Comparison of ENCODE assay signal across 12 cellular contexts in genomic region chr1:152745289-152745704, GRCh38. TPM values are rescaled to one million over a fixed set of nuclear protein-coding genes. Genes with fewer than 3 reads are reported as not detected.
DNase-seq lines count a peak whose midpoint lies in the region; ATAC-seq, FAIRE-seq and TF ChIP-seq lines count a peak whose summit lies in the region.
"Had no signal": no experiment of that assay in that cellular context is flagged by ENCODE, and none has a peak within 500 bp of the region (broad histone marks: within the 10 kb centered on the region; RNA-seq: fewer than 3 reads in every experiment).

No MANE protein-coding gene starts in this region.

- H3K9me3 ChIP-seq in keratinocyte (ENCODE audit: control insufficient read depth, low read depth, low read length) = no peaks in the 10 kb centered on the region
- H3K9me3 ChIP-seq in right atrium auricular region = no peaks in the 10 kb centered on the region

- peaks cover 35% of the 10 kb centered on the region for H3K4me1 ChIP-seq in keratinocyte (ENCODE audit: control insufficient read depth, extremely low read depth, insufficient read depth, low read length)
- no peaks in the 10 kb centered on the region for H3K4me1 ChIP-seq in right atrium auricular region

- no peak overlapping the region for H3K4me2 ChIP-seq in keratinocyte (ENCODE audit: control insufficient read depth, extremely low read depth, insufficient read depth, low read depth, low read length)

- FAIRE-seq in keratinocyte (lab: Jason Lieb, UNC) = peak; percentile 90

- H2AFZ ChIP-seq in keratinocyte (ENCODE audit: control insufficient read depth, low read length) = no peak overlapping the region

- dilution Hi-C loops in keratinocyte (cut with MboI; ENCODE audit: extremely low pct_ligation_motif_present, low sequenced_read_pairs) = no loop called here

- no peaks in the 10 kb centered on the region for H3K79me2 ChIP-seq in keratinocyte (ENCODE audit: control insufficient read depth, insufficient read depth, low read length)

- H3K27ac ChIP-seq in keratinocyte (ENCODE audit: control insufficient read depth, insufficient read depth, low read length) = peak overlapping the region; percentile 54
- no peak overlapping the region for H3K27ac ChIP-seq in right atrium auricular region

- no peak overlapping the region for H3K9ac ChIP-seq in keratinocyte (ENCODE audit: control insufficient read depth, extremely low read depth, insufficient read depth, low read length)

- no peaks in the 10 kb centered on the region for H3K36me3 ChIP-seq in keratinocyte (ENCODE audit: control insufficient read depth in 2 of 2, extremely low read depth in 1 of 2, insufficient read depth in 2 of 2, low read length in 2 of 2)
- no peaks in the 10 kb centered on the region for H3K36me3 ChIP-seq in right atrium auricular region

- no peaks in the 10 kb centered on the region for H4K20me1 ChIP-seq in keratinocyte (ENCODE audit: control insufficient read depth, extremely low read depth, insufficient read depth, low read length)

- H3K27me3 ChIP-seq in keratinocyte (ENCODE audit: control insufficient read depth, extremely low read depth, insufficient read depth, low read length) (no peaks in the 10 kb centered on the region), right atrium auricular region (no peaks in the 10 kb centered on the region)

- peak; percentile 33 for DNase-seq in NCI-H146 (lab: John Stamatoyannopoulos, UW)
- DNase-seq in NCI-H146 treated with DMSO at 0.1 percent for 48 hours (lab: John Stamatoyannopoulos, UW; ENCODE audit: unreplicated experiment) = no peak
- DNase-seq in SHP77 treated with DMSO at 0.1 percent for 48 hours (lab: John Stamatoyannopoulos, UW) = peak; percentile 9
- no peak for DNase-seq in keratinocyte (ENCODE audit: low read depth, low spot score)
- no peak for DNase-seq in NCI-H2029 treated with DMSO at 0.1 percent for 48 hours (lab: John Stamatoyannopoulos, UW)
- DNase-seq in right atrium auricular region (ENCODE audit: low spot score) = no peak
- DNase-seq: NCI-H1092 treated with DMSO at 0.1 percent for 48 hours, substantia nigra had no signal

- H3K9me1 ChIP-seq in keratinocyte (ENCODE audit: control insufficient read depth, extremely low read depth, insufficient read depth, low read length) = no peaks in the 10 kb centered on the region

- no peak for ATAC-seq in HG03280 (IDR thresholded peaks at IDR 0.05; ENCODE audit: unreplicated experiment)

- H3K4me3 ChIP-seq in keratinocyte (ENCODE audit: control insufficient read depth in 2 of 3, extremely low read depth in 1 of 3, insufficient read depth in 2 of 3, low read depth in 1 of 3, low read length in 3 of 3) = no peak overlapping the region
- no peak overlapping the region for H3K4me3 ChIP-seq in right atrium auricular region

- TF ChIP-seq CTCF in LNCAP (IDR thresholded peaks at IDR 0.05) (peak; percentile 54; the same call in 1 of the 2 replicates), keratinocyte (optimal IDR thresholded peaks at IDR 0.05 in 1 of 3, IDR thresholded peaks at IDR 0.05 in 1 of 3, conservative IDR thresholded peaks at IDR 0.05 in 1 of 3; ENCODE audit: extremely low read depth in 1 of 3, insufficient read depth in 2 of 3, low read length in 3 of 3) (peak in 2 of 3 experiments; percentile 0 to 26), right atrium auricular region (IDR thresholded peaks at IDR 0.05) (no peak)

RNA-seq across cellular contexts. Expression of gene KPRP, which starts 12.5 kb away (rescaled TPM):
- polyA plus RNA-seq in keratinocyte = 0.82 to 2.0 TPM (median 0.90 TPM) in 3 replicates
- 49.8 TPM for polyA plus RNA-seq in keratinocyte (2011; ENCODE audit: low read depth)
- 1.5 and 1.9 TPM in 2 replicates for polyA plus RNA-seq in keratinocyte (2011; cell fraction: cytosol; rRNA removed)
- 6.0 and 6.3 TPM in 2 replicates for polyA plus RNA-seq in keratinocyte (2011; cell fraction: nucleus; rRNA removed)
- polyA plus RNA-seq in keratinocyte (2012; ENCODE audit: low replicate concordance) = 1.8 and 238 TPM in 2 replicates
- 1.5 to 7.9 TPM (median 1.6 TPM) in 3 replicates for polyA minus RNA-seq in keratinocyte
- polyA minus RNA-seq in keratinocyte (2011; cell fraction: cytosol; rRNA and poly(A)+ RNA removed) = not detected
- polyA minus RNA-seq in keratinocyte (2011; cell fraction: nucleus; rRNA and poly(A)+ RNA removed) = 1.9 and 2.0 TPM in 2 replicates
- total RNA-seq in right atrium auricular region = not detected
- total RNA-seq: mesenteric fat pad, progenitor cell of endocrine pancreas had no signal

RNA-seq across cellular contexts. Expression of gene LCE1F, which starts 29.6 kb away (rescaled TPM):
- not detected in 3 replicates for polyA plus RNA-seq in keratinocyte
- polyA plus RNA-seq in keratinocyte (2011; ENCODE audit: low read depth) = 111 TPM
- not detected in 2 replicates for polyA plus RNA-seq in keratinocyte (2011; cell fraction: cytosol; rRNA removed)
- not detected in 2 replicates for polyA plus RNA-seq in keratinocyte (2011; cell fraction: nucleus; rRNA removed)
- polyA plus RNA-seq in keratinocyte (2012; ENCODE audit: low replicate concordance) = 1.0 and 40.6 TPM in 2 replicates
- polyA minus RNA-seq in keratinocyte = not detected in 3 replicates
- not detected for polyA minus RNA-seq in keratinocyte (2011; cell fraction: cytosol; rRNA and poly(A)+ RNA removed)
- not detected in 2 replicates for polyA minus RNA-seq in keratinocyte (2011; cell fraction: nucleus; rRNA and poly(A)+ RNA removed)
- not detected for total RNA-seq in right atrium auricular region
- total RNA-seq: mesenteric fat pad, progenitor cell of endocrine pancreas had no signal

RNA-seq across cellular contexts. Expression of gene LCE4A, which starts 37.3 kb away (rescaled TPM):
- not detected in 3 replicates for polyA plus RNA-seq in keratinocyte
- not detected for polyA plus RNA-seq in keratinocyte (2011; ENCODE audit: low read depth)
- not detected in 2 replicates for polyA plus RNA-seq in keratinocyte (2011; cell fraction: cytosol; rRNA removed)
- polyA plus RNA-seq in keratinocyte (2011; cell fraction: nucleus; rRNA removed) = not detected in 2 replicates
- polyA plus RNA-seq in keratinocyte (2012; ENCODE audit: low replicate concordance) = not detected in 2 replicates
- not detected in 3 replicates for polyA minus RNA-seq in keratinocyte
- not detected for polyA minus RNA-seq in keratinocyte (2011; cell fraction: cytosol; rRNA and poly(A)+ RNA removed)
- polyA minus RNA-seq in keratinocyte (2011; cell fraction: nucleus; rRNA and poly(A)+ RNA removed) = not detected in 2 replicates
- total RNA-seq in right atrium auricular region = not detected
- total RNA-seq: mesenteric fat pad, progenitor cell of endocrine pancreas had no signal

RNA-seq across cellular contexts. Expression of gene LCE1E, which starts 40.8 kb away (rescaled TPM):
- 0.59 to 1.0 TPM (median 0.86 TPM) in 3 replicates for polyA plus RNA-seq in keratinocyte
- polyA plus RNA-seq in keratinocyte (2011; ENCODE audit: low read depth) = 3.7 TPM
- polyA plus RNA-seq in keratinocyte (2011; cell fraction: cytosol; rRNA removed) = 0.39 and 0.67 TPM in 2 replicates
- 1.4 and 1.6 TPM in 2 replicates for polyA plus RNA-seq in keratinocyte (2011; cell fraction: nucleus; rRNA removed)
- polyA plus RNA-seq in keratinocyte (2012; ENCODE audit: low replicate concordance) = 0.48 and 32.6 TPM in 2 replicates
- polyA minus RNA-seq in keratinocyte = not detected in 3 replicates
- not detected for polyA minus RNA-seq in keratinocyte (2011; cell fraction: cytosol; rRNA and poly(A)+ RNA removed)
- not detected in 2 replicates for polyA minus RNA-seq in keratinocyte (2011; cell fraction: nucleus; rRNA and poly(A)+ RNA removed)
- total RNA-seq in right atrium auricular region = not detected
- total RNA-seq: mesenteric fat pad, progenitor cell of endocrine pancreas had no signal

RNA-seq across cellular contexts. Expression of gene LCE2A, which starts 47.2 kb away (rescaled TPM):
- 0.12 to 0.16 TPM in 2 of 3 replicates, not detected in the other for polyA plus RNA-seq in keratinocyte
- 17.2 TPM for polyA plus RNA-seq in keratinocyte (2011; ENCODE audit: low read depth)
- not detected in 2 replicates for polyA plus RNA-seq in keratinocyte (2011; cell fraction: cytosol; rRNA removed)
- polyA plus RNA-seq in keratinocyte (2011; cell fraction: nucleus; rRNA removed) = not detected in 2 replicates
- 0.53 and 30.3 TPM in 2 replicates for polyA plus RNA-seq in keratinocyte (2012; ENCODE audit: low replicate concordance)
- polyA minus RNA-seq in keratinocyte = not detected in 3 replicates
- not detected for polyA minus RNA-seq in keratinocyte (2011; cell fraction: cytosol; rRNA and poly(A)+ RNA removed)
- polyA minus RNA-seq in keratinocyte (2011; cell fraction: nucleus; rRNA and poly(A)+ RNA removed) = not detected in 2 replicates
- total RNA-seq in right atrium auricular region = not detected
- total RNA-seq: mesenteric fat pad, progenitor cell of endocrine pancreas had no signal

Comparison
In these comparisons a context has a peak if more than half of its experiments do, and no peak if none do; other contexts are left out.
1. DNase-seq: peak in NCI-H146 (single experiment) and SHP77 treated with DMSO at 0.1 percent for 48 hours (single experiment); none in NCI-H146 treated with DMSO at 0.1 percent for 48 hours (single experiment), keratinocyte (single experiment), NCI-H2029 treated with DMSO at 0.1 percent for 48 hours (single experiment) and right atrium auricular region (single experiment).
2. CTCF ChIP-seq: peak in LNCAP (single experiment) and keratinocyte (2 of 3); none in right atrium auricular region (0 of 2).